ENCODE assay signal across 21 cellular contexts in the genomic region with DNA sequence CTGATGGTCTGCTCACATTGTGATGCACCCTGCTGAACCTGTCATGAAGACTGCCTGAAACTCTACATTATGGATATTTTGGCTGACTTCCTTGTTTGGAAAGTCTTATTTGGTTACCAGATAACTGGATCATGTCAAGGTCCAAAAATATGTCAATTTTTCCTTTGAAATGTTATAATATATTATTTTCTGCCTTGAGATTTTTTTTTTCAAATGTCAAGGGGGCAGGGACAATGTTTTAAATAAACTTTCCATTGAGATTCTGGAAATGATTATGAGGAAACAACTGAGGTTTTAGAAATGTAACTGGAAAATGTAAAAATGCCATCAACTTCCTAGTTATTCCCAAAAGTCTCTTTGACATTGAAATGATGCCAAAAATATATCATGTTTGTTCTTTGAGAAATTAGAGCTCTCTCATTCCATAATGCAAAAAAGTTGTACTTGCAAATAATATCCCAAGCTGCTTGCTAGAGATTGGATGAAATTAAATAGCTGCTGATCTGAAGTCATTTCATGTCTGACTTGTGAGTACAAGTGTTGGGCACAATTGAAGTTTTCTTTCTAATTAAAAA.
"Had no signal": no experiment of that assay in that cellular context is flagged by ENCODE, and none has a peak within 500 bp of the region (broad histone marks: within the 10 kb centered on the region; RNA-seq: fewer than 3 reads in every experiment).

No MANE protein-coding gene starts in this region.

- H3K27ac ChIP-seq: gastroesophageal sphincter, lower lobe of right lung, neutrophil, stomach, thoracic aorta, transverse colon had no signal

- H3K27ac Mint-ChIP-seq: endodermal cell, memory B cell, naive B cell, nephron progenitor cell had no signal

- H3K27me3 Mint-ChIP-seq: memory B cell, naive B cell had no signal

- DNase-seq: cerebellar nuclear complex; dermis blood vessel endothelial cell; endodermal cell; foreskin fibroblast; glutamatergic neuron; islet precursor cell; left ventricle myocardium inferior; lower lobe of right lung; naive B cell; nephron progenitor cell; posterior cingulate gyrus; stimulated activated naive CD4-positive, alpha-beta T cell; stomach; substantia nigra; transverse colon had no signal

- ATAC-seq: gastroesophageal sphincter, lower lobe of right lung, sciatic nerve had no signal

- H3K4me1 Mint-ChIP-seq: memory B cell, naive B cell had no signal

- H3K36me3 ChIP-seq: gastroesophageal sphincter, left ventricle myocardium inferior, lower lobe of right lung, neutrophil, stomach, thoracic aorta, transverse colon had no signal

- H3K9me3 Mint-ChIP-seq: memory B cell, naive B cell had no signal

- H3K36me3 Mint-ChIP-seq: memory B cell, naive B cell had no signal

- H3K27me3 ChIP-seq: gastroesophageal sphincter, neutrophil, stomach, transverse colon had no signal

- FAIRE-seq: colon had no signal

- H3K4me1 ChIP-seq: lower lobe of right lung had no signal

- H3K4me3 ChIP-seq: gastroesophageal sphincter, left ventricle myocardium inferior, lower lobe of right lung, stomach, thoracic aorta, transverse colon had no signal

- H3K9me3 ChIP-seq: gastroesophageal sphincter, left ventricle myocardium inferior, lower lobe of right lung, neutrophil, stomach, thoracic aorta, transverse colon had no signal

- H3K4me3 Mint-ChIP-seq: endodermal cell, memory B cell, naive B cell, nephron progenitor cell had no signal
